Comparison of ENCODE assay signal across 8 cellular contexts in genomic region chr4:65007841-65008439, GRCh38.
A peak's percentile ranks its signal among the peaks of the same experiment; 100 is the strongest.
DNase-seq lines count a peak whose midpoint lies in the region; ATAC-seq and TF ChIP-seq lines count a peak whose summit lies in the region.

No MANE protein-coding gene starts in this region.

- no peak overlapping the region for H3K27ac Mint-ChIP-seq in brain
- H3K27ac Mint-ChIP-seq in activated naive CD8-positive, alpha-beta T cell treated with anti-CD3 and anti-CD28 coated beads for 36 hours, result no peak overlapping the region

- no peaks in the 10 kb centered on the region for H3K36me3 Mint-ChIP-seq in brain
- no peaks in the 10 kb centered on the region for H3K36me3 Mint-ChIP-seq in activated naive CD8-positive, alpha-beta T cell treated with anti-CD3 and anti-CD28 coated beads for 36 hours

- H3K4me3 ChIP-seq in AG09309 (ENCODE audit: control insufficient read depth, low read depth, low read length), result no peak overlapping the region

- peaks cover 6% of the 10 kb centered on the region for H3K27me3 Mint-ChIP-seq in brain
- H3K27me3 Mint-ChIP-seq in activated naive CD8-positive, alpha-beta T cell treated with anti-CD3 and anti-CD28 coated beads for 36 hours, result no peaks in the 10 kb centered on the region

- in situ Hi-C loops in GM13977 (cut with MboI; ENCODE audit: low pct_unique_long_range_greater_than_20kb, low sequenced_read_pairs, unreplicated experiment), result no loop called here

- H3K9me3 Mint-ChIP-seq in brain, result no peaks in the 10 kb centered on the region
- no peaks in the 10 kb centered on the region for H3K9me3 Mint-ChIP-seq in activated naive CD8-positive, alpha-beta T cell treated with anti-CD3 and anti-CD28 coated beads for 36 hours

- TF ChIP-seq CTCF in AG09309 (IDR thresholded peaks at IDR 0.05; ENCODE audit: control insufficient read depth, insufficient read depth, low read depth, low read length, missing control alignments) (peak; percentile 37), GM13977 (IDR thresholded peaks at IDR 0.05; ENCODE audit: extremely low read depth, insufficient read depth, missing control alignments) (peak; percentile 45), brain (conservative IDR thresholded peaks at IDR 0.05) (peak; percentile 78 to 87)

- H3K4me1 Mint-ChIP-seq in brain, result no peaks in the 10 kb centered on the region
- H3K4me1 Mint-ChIP-seq in activated naive CD8-positive, alpha-beta T cell treated with anti-CD3 and anti-CD28 coated beads for 36 hours, result no peaks in the 10 kb centered on the region

- ATAC-seq in HG03442 (IDR thresholded peaks at IDR 0.05; ENCODE audit: unreplicated experiment), result no peak

- DNase-seq in AG09309 (ENCODE audit: low read depth) (peak; percentile 2), GM13977 (ENCODE audit: low spot score) (peak; percentile 15), NCI-H1694 treated with DMSO at 0.1 percent for 48 hours (lab: John Stamatoyannopoulos, UW) (peak; percentile 56), midbrain (lab: John Stamatoyannopoulos, UW) (peak; percentile 4)
- no peak for DNase-seq in activated naive CD8-positive, alpha-beta T cell treated with anti-CD3 and anti-CD28 coated beads for 36 hours
- DNase-seq in activated CD4-positive, CD25-positive, alpha-beta regulatory T cell treated with anti-CD3 and anti-CD28 coated beads, Interleukin-2, amount 50 U/mL, for 72 hours, result no peak

- no peak overlapping the region for H3K4me3 Mint-ChIP-seq in brain
- H3K4me3 Mint-ChIP-seq in activated naive CD8-positive, alpha-beta T cell treated with anti-CD3 and anti-CD28 coated beads for 36 hours, result no peak overlapping the region

Comparison
In these comparisons a context has a peak if more than half of its experiments do, and no peak if none do; other contexts are left out.
1. DNase-seq: peak in AG09309 (single experiment), GM13977 (single experiment), NCI-H1694 treated with DMSO at 0.1 percent for 48 hours (single experiment) and midbrain (single experiment); none in activated naive CD8-positive, alpha-beta T cell treated with anti-CD3 and anti-CD28 coated beads for 36 hours (single experiment) and activated CD4-positive, CD25-positive, alpha-beta regulatory T cell treated with anti-CD3 and anti-CD28 coated beads, Interleukin-2, amount 50 U/mL, for 72 hours (single experiment).
2. Peak in every context shown above with its lines, with median percentiles within 50 percentile points of each other: CTCF ChIP-seq.